Comparison of ENCODE assay signal across 16 cellular contexts in the genomic region with DNA sequence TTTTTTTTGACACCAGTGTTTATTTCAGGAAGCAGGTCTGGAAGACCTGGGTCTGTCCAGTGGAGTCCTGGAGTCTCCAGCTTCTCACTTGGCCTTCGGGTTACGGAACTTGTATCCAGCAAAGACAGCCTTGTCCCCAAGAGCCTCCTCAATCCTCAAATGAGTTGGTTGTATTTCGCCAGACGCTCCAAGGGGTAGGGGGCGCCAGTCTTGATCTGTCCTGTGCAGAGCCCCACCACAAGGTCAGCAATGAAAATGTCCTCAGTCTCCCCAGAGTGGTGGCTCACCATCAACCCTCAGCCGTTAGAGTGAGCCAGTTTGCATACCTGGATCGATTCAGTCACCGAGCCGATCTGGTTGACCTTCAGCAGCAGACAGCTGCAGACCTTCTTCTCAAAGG. TPM values are rescaled to one million over a fixed set of nuclear protein-coding genes. Genes with fewer than 3 reads are reported as not detected.
DNase-seq lines count a peak whose midpoint lies in the region; ATAC-seq and TF ChIP-seq lines count a peak whose summit lies in the region.
"Had no signal": no experiment of that assay in that cellular context is flagged by ENCODE, and none has a peak within 500 bp of the region (broad histone marks: within the 10 kb centered on the region; RNA-seq: fewer than 3 reads in every experiment).

No MANE protein-coding gene starts in this region.

- H3K36me3 ChIP-seq in brain microvascular endothelial cell (replicated peaks) = no peaks in the 10 kb centered on the region
- no peaks in the 10 kb centered on the region for H3K36me3 ChIP-seq in neural progenitor cell

- H3K4me1 ChIP-seq in H9 (ENCODE audit: insufficient read depth, low read length) = no peaks in the 10 kb centered on the region
- peaks cover 16% of the 10 kb centered on the region for H3K4me1 ChIP-seq in neural progenitor cell
- H3K4me1 ChIP-seq: BE2C had no signal

- H3K36me3 Mint-ChIP-seq in H9 (ENCODE audit: insufficient read depth in 1 of 3, low read depth in 3 of 3) = 0 out of 7 replicates have a peak, but pooled peaks cover 0 to 3% (median 0%) of the 10 kb centered on the region in 3 experiments
- peaks cover 2% of the 10 kb centered on the region for H3K36me3 Mint-ChIP-seq in neural progenitor cell

- ATAC-seq in HG02588 (IDR thresholded peaks at IDR 0.05; ENCODE audit: unreplicated experiment) (no peak), GM19467 (IDR thresholded peaks at IDR 0.05; ENCODE audit: unreplicated experiment) (no peak)
- ATAC-seq: CD8-positive, alpha-beta T cell had no signal

- H3K79me2 ChIP-seq in H9 (ENCODE audit: insufficient read depth, low read length) = peaks cover 7% of the 10 kb centered on the region; the same call in 1 of the 2 replicates
- H3K79me2 ChIP-seq in neural progenitor cell (ENCODE audit: low read depth) = peaks cover 71% of the 10 kb centered on the region

- TF ChIP-seq CTCF in H9 (conservative IDR thresholded peaks at IDR 0.05) = peak; percentile 53
- TF ChIP-seq CTCF in brain microvascular endothelial cell (IDR thresholded peaks at IDR 0.05; ENCODE audit: low read depth, low read length, missing control alignments) = peak; percentile 8
- peak; percentile 11 for TF ChIP-seq CTCF in neural progenitor cell (IDR thresholded peaks at IDR 0.05)

- H3K27me3 ChIP-seq in H9 (ENCODE audit: insufficient read depth, low read length) (no peaks in the 10 kb centered on the region), brain microvascular endothelial cell (replicated peaks) (no peaks in the 10 kb centered on the region), neural progenitor cell (no peaks in the 10 kb centered on the region)
- H3K27me3 ChIP-seq: BE2C had no signal

- no peak overlapping the region for H2BK120ac ChIP-seq in H9 (ENCODE audit: low read depth, low read length, poor library complexity, severe bottlenecking)

- no peak overlapping the region for H2AK5ac ChIP-seq in H9 (ENCODE audit: insufficient read length, low read length)

- H4K20me1 ChIP-seq in H9 (ENCODE audit: control insufficient read depth, insufficient read depth, insufficient read length) = no peaks in the 10 kb centered on the region
- peaks cover 26% of the 10 kb centered on the region for H4K20me1 ChIP-seq in neural progenitor cell (ENCODE audit: low read depth)

- H3K23ac ChIP-seq in H9 (ENCODE audit: insufficient read length, low read depth, low read length) = no peak overlapping the region

- no peak overlapping the region for H4K8ac ChIP-seq in H9 (replicated peaks; ENCODE audit: insufficient read length, low read depth, low read length)

- peaks cover 16 to 17% of the 10 kb centered on the region in 2 experiments for H3K4me1 Mint-ChIP-seq in H9
- H3K4me1 Mint-ChIP-seq in neural progenitor cell = peaks cover 4% of the 10 kb centered on the region

- H3K9me3 ChIP-seq in H9 (ENCODE audit: control insufficient read depth, low read depth, low read length) (no peaks in the 10 kb centered on the region), neural progenitor cell (ENCODE audit: low read depth) (no peaks in the 10 kb centered on the region)
- H3K9me3 ChIP-seq: BE2C had no signal

- peak; percentile 23 for DNase-seq in ELF-1 (ENCODE audit: low read depth, low spot score)
- peak; percentile 62 for DNase-seq in H9
- DNase-seq in brain microvascular endothelial cell = no peak
- DNase-seq in neural progenitor cell (ENCODE audit: low spot score) = peak; percentile 15
- no peak for DNase-seq in NK-92 treated with Interleukin-12 subunit alpha and Interleukin-12 subunit beta, amount 100 ng/mL, for 24 hours (lab: John Stamatoyannopoulos, UW)
- DNase-seq: BE2C; CD8-positive, alpha-beta T cell; DND-41; NCI-H1105; NCI-H1694 treated with DMSO at 0.1 percent for 48 hours; NCI-H446; NCI-H774; RPMI8226; SW 1271 had no signal

- no peak overlapping the region for H3K4me3 Mint-ChIP-seq in H9
- no peak overlapping the region for H3K4me3 Mint-ChIP-seq in neural progenitor cell
- H3K4me3 Mint-ChIP-seq: CD8-positive, alpha-beta T cell had no signal

- no peaks in the 10 kb centered on the region for H3K23me2 ChIP-seq in H9 (ENCODE audit: insufficient read length, low read depth, low read length, poor library complexity, severe bottlenecking)

- H2BK5ac ChIP-seq in H9 (ENCODE audit: insufficient read length, low read length) = no peak overlapping the region

- no CpG with 5 or more reads among the region's 9 CpGs for WGBS in H9 (ENCODE audit: extremely low coverage, insufficient read length, low lambda C conversion rate)

- H3K14ac ChIP-seq in H9 (ENCODE audit: insufficient read depth, low read length) = no peak overlapping the region

- H3K27ac Mint-ChIP-seq in H9 (no peak overlapping the region), neural progenitor cell (no peak overlapping the region)
- H3K27ac Mint-ChIP-seq: CD8-positive, alpha-beta T cell had no signal

- peaks cover 14% of the 10 kb centered on the region for H3F3A ChIP-seq in neural progenitor cell (ENCODE audit: low read depth)

- H3K27ac ChIP-seq in H9 (ENCODE audit: insufficient read length, low read depth, low read length) (no peak overlapping the region), brain microvascular endothelial cell (no peak overlapping the region), neural progenitor cell (no peak overlapping the region)

- H2BK20ac ChIP-seq in H9 (ENCODE audit: low read depth, low read length, poor library complexity, severe bottlenecking) = no peak overlapping the region

- in situ Hi-C loops in brain microvascular endothelial cell (cut with HindIII; ENCODE audit: low pct_ligation_motif_present, low sequenced_read_pairs) = no loop called here

- H3K4me2 ChIP-seq in H9 (ENCODE audit: insufficient read depth, insufficient read length, low read length) = no peak overlapping the region
- no peak overlapping the region for H3K4me2 ChIP-seq in neural progenitor cell

- no peak overlapping the region for H4K5ac ChIP-seq in H9 (ENCODE audit: insufficient read length, low read depth, low read length)

- H2BK12ac ChIP-seq in H9 (ENCODE audit: insufficient read length, low read depth, low read length) = no peak overlapping the region

- H2BK15ac ChIP-seq in H9 (ENCODE audit: low read depth, low read length) = no peak overlapping the region

- H3K27me3 Mint-ChIP-seq in H9 (ENCODE audit: low read depth) (no peaks in the 10 kb centered on the region), neural progenitor cell (ENCODE audit: insufficient read depth, low read depth) (peaks cover 3% of the 10 kb centered on the region)

- H3K56ac ChIP-seq in H9 (ENCODE audit: insufficient read length, low read depth, low read length) = no peak overlapping the region

- no peak overlapping the region for H3K4ac ChIP-seq in H9 (ENCODE audit: low read depth, low read length)

- H3K9me3 Mint-ChIP-seq in H9 = no peaks in the 10 kb centered on the region
- no peaks in the 10 kb centered on the region for H3K9me3 Mint-ChIP-seq in neural progenitor cell
- H3K9me3 Mint-ChIP-seq: CD8-positive, alpha-beta T cell had no signal

- H3K9ac ChIP-seq in H9 (ENCODE audit: extremely low read depth, insufficient read length, low read length) = no peak overlapping the region
- no peak overlapping the region for H3K9ac ChIP-seq in neural progenitor cell

- H3K79me1 ChIP-seq in H9 (ENCODE audit: insufficient read depth, low read depth, low read length, poor library complexity, severe bottlenecking) = peaks cover 6% of the 10 kb centered on the region

- H2AFZ ChIP-seq in H9 (ENCODE audit: low read length) = no peak overlapping the region
- H2AFZ ChIP-seq in neural progenitor cell (replicated peaks) = no peak overlapping the region

- H3T11ph ChIP-seq in H9 (ENCODE audit: low read length) = no peak overlapping the region

- no peak overlapping the region for H3K4me3 ChIP-seq in brain microvascular endothelial cell (ENCODE audit: low read depth, low read length)
- no peak overlapping the region for H3K4me3 ChIP-seq in neural progenitor cell

- H3K18ac ChIP-seq in H9 (ENCODE audit: insufficient read length, low read depth, low read length) = no peak overlapping the region

- no peak overlapping the region for H4K91ac ChIP-seq in H9 (ENCODE audit: insufficient read length, low read depth, low read length)

RNA-seq across cellular contexts. Expression of gene ASXL2, which starts 21.9 kb away (rescaled TPM):
- total RNA-seq in H9 (2021) (32.7 and 35.4 TPM in 2 replicates), neural progenitor cell (ENCODE audit: low replicate concordance) (8.7 and 9.8 TPM in 2 replicates)

Comparison
In these comparisons a context has a peak if more than half of its experiments do, and no peak if none do; other contexts are left out.
1. DNase-seq: peak in ELF-1 (single experiment), H9 (single experiment) and neural progenitor cell (single experiment); none in brain microvascular endothelial cell (single experiment) and NK-92 treated with Interleukin-12 subunit alpha and Interleukin-12 subunit beta, amount 100 ng/mL, for 24 hours (single experiment).
2. Peak in every context shown above with its lines, with median percentiles within 50 percentile points of each other: CTCF ChIP-seq.